ENCODE assay signal across 8 cellular contexts in genomic region chr5:179698935-179699639, GRCh38. TPM values are rescaled to one million over a fixed set of nuclear protein-coding genes. Genes with fewer than 3 reads are reported as not detected.
DNase-seq lines count a peak whose midpoint lies in the region; ATAC-seq and TF ChIP-seq lines count a peak whose summit lies in the region.

CANX (plus strand) TSS chr5:179698967; CDS start chr5:179705682, 6,715 bp downstream.

- H3K9ac ChIP-seq in iPS-15b (ENCODE audit: low read depth, low read length) = peak within 1 kb of the TSS; percentile 97

- H3K4me1 ChIP-seq in ascending aorta (peaks cover 0 to 11% of the 10 kb centered on the region in 2 donors), iPS-15b (ENCODE audit: control insufficient read depth, insufficient read depth, low read length) (peaks cover 8% of the 10 kb centered on the region)

- H3K36me3 ChIP-seq in ascending aorta (peaks cover 0 to under 1% of the 10 kb centered on the region in 2 donors), iPS-15b (ENCODE audit: control insufficient read depth, insufficient read depth, low read length) (peaks cover 2% of the 10 kb centered on the region)

- ATAC-seq in GM18909 (IDR thresholded peaks at IDR 0.05; ENCODE audit: poor library complexity, unreplicated experiment) = peak; percentile 18
- ATAC-seq in HG03571 (IDR thresholded peaks at IDR 0.05; ENCODE audit: unreplicated experiment) = peak; percentile 1

- peak within 1 kb of the TSS; percentile 98 to 99 for H3K27ac ChIP-seq in ascending aorta
- peak within 1 kb of the TSS; percentile 94 to 100 (median 99) for H3K27ac ChIP-seq in skin epidermis

- intact Hi-C loops in ascending aorta (cut with DNase I) = loop anchor here (1.0 to 10.0 kb wide), 6 partner anchors 21 to 1072 kb away; partner anchors contain the start of genes CLK4, HNRNPH1, MAML1 and RUFY1

- H3K4me3 ChIP-seq in ascending aorta (peak within 1 kb of the TSS; percentile 90 to 94), iPS-15b (ENCODE audit: low read depth, low read length) (peak within 1 kb of the TSS; percentile 98), skin epidermis (peak within 1 kb of the TSS; percentile 77 to 100 (median 97))

- H3K9me3 ChIP-seq in ascending aorta (no peaks in the 10 kb centered on the region), iPS-15b (ENCODE audit: control insufficient read depth, insufficient read depth, low read length) (no peaks in the 10 kb centered on the region)

- DNase-seq in ascending aorta (ENCODE audit: low spot score in 2 of 2) (no peak), germinal center (ENCODE audit: low spot score) (no peak), SHP77 (lab: John Stamatoyannopoulos, UW) (no peak), NCI-H446 (lab: John Stamatoyannopoulos, UW) (no peak)

- TF ChIP-seq CTCF in ascending aorta (IDR thresholded peaks at IDR 0.05) = no peak

- H3K27me3 ChIP-seq in ascending aorta (no peaks in the 10 kb centered on the region), iPS-15b (ENCODE audit: control insufficient read depth, insufficient read depth, low read length) (no peaks in the 10 kb centered on the region)

RNA-seq across cellular contexts. Expression of gene CANX, which starts in this region (rescaled TPM):
- 214 TPM for total RNA-seq in ascending aorta
